In the genomic region with DNA sequence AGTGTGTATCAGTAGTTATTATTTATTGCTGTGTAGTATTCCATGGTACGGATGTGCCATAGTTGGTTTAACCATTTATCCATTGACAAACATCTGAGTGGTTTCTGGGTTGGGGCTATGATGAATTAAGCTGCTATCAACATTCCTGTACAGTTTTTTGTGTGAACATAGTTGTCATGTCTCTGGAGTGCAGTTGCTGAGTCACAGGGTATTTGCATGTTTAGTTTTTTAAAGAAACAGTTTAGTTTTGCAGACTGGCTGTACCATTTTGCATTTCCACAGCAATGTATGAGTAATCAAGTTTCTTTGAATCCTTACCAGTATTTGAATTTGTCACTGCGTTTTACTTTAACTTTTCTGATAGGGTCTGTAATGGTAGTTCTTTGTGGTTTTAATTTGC, we compare ENCODE assay signal across 23 cellular contexts.
DNase-seq lines count a peak whose midpoint lies in the region; TF ChIP-seq lines count a peak whose summit lies in the region.
"Had no signal": no experiment of that assay in that cellular context is flagged by ENCODE, and none has a peak within 500 bp of the region (broad histone marks: within the 10 kb centered on the region; RNA-seq: fewer than 3 reads in every experiment).

No MANE protein-coding gene starts in this region.

- no peak overlapping the region for H3K4me3 Mint-ChIP-seq in HFFc6
- H3K4me3 Mint-ChIP-seq: CD8-positive, alpha-beta memory T cell; effector memory CD8-positive, alpha-beta T cell; IgD-negative memory B cell; neural progenitor cell had no signal

- H3K4me3 ChIP-seq in brain microvascular endothelial cell (ENCODE audit: low read depth, low read length) (no peak overlapping the region), mesendoderm (ENCODE audit: low read length) (no peak overlapping the region)
- H3K4me3 ChIP-seq: adrenal gland, HAP-1, left ventricle myocardium inferior, neural progenitor cell had no signal

- no peak overlapping the region for H3K56ac ChIP-seq in mesendoderm (ENCODE audit: low read length)

- no peaks in the 10 kb centered on the region for H3K27me3 ChIP-seq in brain microvascular endothelial cell (replicated peaks)
- H3K27me3 ChIP-seq in mesendoderm (ENCODE audit: insufficient read depth, low read length, poor library complexity) = no peaks in the 10 kb centered on the region
- H3K27me3 ChIP-seq: adrenal gland, neural progenitor cell had no signal

- H3K27ac ChIP-seq in brain microvascular endothelial cell (peak overlapping the region; percentile 84), caudate nucleus (ENCODE audit: low read depth, low read length) (no peak overlapping the region), mesendoderm (ENCODE audit: low read depth, low read length) (no peak overlapping the region)
- H3K27ac ChIP-seq: adrenal gland, left ventricle myocardium inferior, neural progenitor cell, RWPE1 had no signal

- H3K4me2 ChIP-seq in mesendoderm (ENCODE audit: low read length) = no peak overlapping the region
- H3K4me2 ChIP-seq: neural progenitor cell had no signal

- H2BK5ac ChIP-seq in mesendoderm (ENCODE audit: low read length) = no peak overlapping the region

- no peak overlapping the region for H2AK5ac ChIP-seq in mesendoderm (ENCODE audit: low read length)

- no peaks in the 10 kb centered on the region for H3K4me1 ChIP-seq in mesendoderm (ENCODE audit: control insufficient read depth, low read depth, low read length)
- H3K4me1 ChIP-seq: adrenal gland, HAP-1, left ventricle myocardium inferior, neural progenitor cell had no signal

- peaks cover 35% of the 10 kb centered on the region for H3K9me3 Mint-ChIP-seq in HFFc6

- no peak overlapping the region for H3K4ac ChIP-seq in mesendoderm (ENCODE audit: low read depth, low read length)

- H4K5ac ChIP-seq in mesendoderm (ENCODE audit: low read length) = no peak overlapping the region

- no peak overlapping the region for H3K27ac Mint-ChIP-seq in HFFc6
- H3K27ac Mint-ChIP-seq: CD8-positive, alpha-beta memory T cell; effector memory CD8-positive, alpha-beta T cell; IgD-negative memory B cell; neural progenitor cell had no signal

- TF ChIP-seq CTCF in brain microvascular endothelial cell (IDR thresholded peaks at IDR 0.05; ENCODE audit: low read depth, low read length, missing control alignments) = no peak
- TF ChIP-seq CTCF in HFFc6 (IDR thresholded peaks at IDR 0.05) = no peak

- no peak overlapping the region for H2BK15ac ChIP-seq in mesendoderm (replicated peaks; ENCODE audit: low read depth)

- H3K27me3 Mint-ChIP-seq in HFFc6 (ENCODE audit: insufficient read depth) = no peaks in the 10 kb centered on the region
- H3K27me3 Mint-ChIP-seq: CD8-positive, alpha-beta memory T cell; IgD-negative memory B cell had no signal

- no peak overlapping the region for H3K9ac ChIP-seq in mesendoderm (ENCODE audit: low read length)
- H3K9ac ChIP-seq: neural progenitor cell had no signal

- H3K18ac ChIP-seq in mesendoderm (ENCODE audit: low read length) = no peak overlapping the region

- WGBS in mesendoderm (ENCODE audit: extremely low coverage, insufficient coverage, low lambda C conversion rate) = no CpG with 5 or more reads among the region's 2 CpGs

- H3K4me1 Mint-ChIP-seq in HFFc6 (ENCODE audit: low read depth) = no peaks in the 10 kb centered on the region
- H3K4me1 Mint-ChIP-seq: CD8-positive, alpha-beta memory T cell; IgD-negative memory B cell; neural progenitor cell had no signal

- no peak overlapping the region for H2BK120ac ChIP-seq in mesendoderm (ENCODE audit: low read depth, low read length)

- in situ Hi-C loops in brain microvascular endothelial cell (cut with HindIII; ENCODE audit: low pct_ligation_motif_present, low sequenced_read_pairs) = no loop called here

- no peak overlapping the region for H4K8ac ChIP-seq in mesendoderm (ENCODE audit: low read depth, low read length)

- peak; percentile 8 for DNase-seq in AG08395 (ENCODE audit: low spot score)
- peak; percentile 74 for DNase-seq in LHCN-M2 (ENCODE audit: low read depth)
- DNase-seq in brain microvascular endothelial cell = peak; percentile 88
- DNase-seq in hepatic stellate cell (ENCODE audit: low spot score) = peak; percentile 26
- DNase-seq in caudate nucleus (lab: John Stamatoyannopoulos, UW) = no peak
- DNase-seq in mesendoderm = no peak
- no peak for DNase-seq in activated naive CD4-positive, alpha-beta T cell treated with Interleukin-2 at 50 U/mL for 16 hours
- no peak for DNase-seq in HFFc6
- DNase-seq: activated CD4-positive, alpha-beta T cell treated with anti-CD3 and anti-CD28 coated beads for 4 hours; activated effector memory CD4-positive, alpha-beta T cell treated with Interleukin-2 at 50 U/mL for 16 hours; adrenal gland; CD8-positive, alpha-beta memory T cell; DMS79; effector memory CD8-positive, alpha-beta T cell; left ventricle myocardium inferior; NCI-H1694; NCI-H2227 treated with DMSO at 0.1 percent for 48 hours; stimulated activated CD4-positive, alpha-beta T cell treated with anti-CD3 and anti-CD28 coated beads, Interleukin-12 subunit alpha, Interleukin-12 subunit beta, amount 100 ng/mL, for 4 hours; SW 1271 had no signal

- no peaks in the 10 kb centered on the region for H3K36me3 Mint-ChIP-seq in HFFc6 (ENCODE audit: low read depth)
- H3K36me3 Mint-ChIP-seq: CD8-positive, alpha-beta memory T cell; neural progenitor cell had no signal

- H3K36me3 ChIP-seq in brain microvascular endothelial cell (replicated peaks) (no peaks in the 10 kb centered on the region), mesendoderm (ENCODE audit: control insufficient read depth, insufficient read depth, low read length) (no peaks in the 10 kb centered on the region)
- H3K36me3 ChIP-seq: adrenal gland, HAP-1, left ventricle myocardium inferior, neural progenitor cell had no signal

- no peaks in the 10 kb centered on the region for H3K79me2 ChIP-seq in mesendoderm (ENCODE audit: control insufficient read depth, insufficient read depth, low read length)

- no peak overlapping the region for H3K23ac ChIP-seq in mesendoderm (ENCODE audit: low read length)

- H3K79me1 ChIP-seq in mesendoderm (ENCODE audit: low read length) = no peaks in the 10 kb centered on the region

Comparison
In these comparisons a context has a peak if more than half of its experiments do, and no peak if none do; other contexts are left out.
1. DNase-seq: peak in AG08395 (single experiment), LHCN-M2 (single experiment), brain microvascular endothelial cell (single experiment) and hepatic stellate cell (single experiment); none in caudate nucleus (0 of 61), mesendoderm (single experiment), activated naive CD4-positive, alpha-beta T cell treated with Interleukin-2 at 50 U/mL for 16 hours (single experiment) and HFFc6 (single experiment).